In the genomic region with DNA sequence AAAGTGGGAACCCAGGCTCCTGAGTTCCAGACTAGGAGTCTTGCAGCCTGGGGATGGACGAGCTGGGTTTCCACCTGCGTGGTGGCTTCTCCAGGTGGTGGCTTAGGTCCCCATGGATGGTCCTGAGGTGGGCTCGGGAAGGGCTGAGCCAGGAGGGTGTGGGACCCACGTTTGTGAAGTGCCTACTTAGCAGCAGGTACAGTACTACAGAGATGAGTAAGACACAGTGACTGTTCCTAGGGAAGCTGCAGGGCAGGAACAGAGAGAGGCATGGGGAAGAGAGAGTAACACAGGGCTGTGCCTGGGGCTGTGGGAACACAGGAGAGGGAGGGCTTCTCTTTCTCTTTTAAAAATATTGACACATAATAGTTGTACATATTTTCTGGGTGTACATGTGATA, we compare ENCODE assay signal across 23 cellular contexts.
"Had no signal": no experiment of that assay in that cellular context is flagged by ENCODE, and none has a peak within 500 bp of the region (broad histone marks: within the 10 kb centered on the region; RNA-seq: fewer than 3 reads in every experiment).

No MANE protein-coding gene starts in this region.

- H3K4me3 ChIP-seq: colonic mucosa, dorsolateral prefrontal cortex, esophagus muscularis mucosa, gastroesophageal sphincter, left lung, lower lobe of right lung, psoas muscle, right lobe of liver, stomach, thoracic aorta had no signal

- H3K36me3 ChIP-seq: colonic mucosa, esophagus muscularis mucosa, gastroesophageal sphincter, left lung, lower lobe of right lung, right lobe of liver, stomach, thoracic aorta had no signal

- H3K4me3 Mint-ChIP-seq: natural killer cell treated with Interleukin-12 subunit alpha and Interleukin-12 subunit beta and Interleukin-15 and Interleukin-18, amount 100 ng/mL, for 72 hours had no signal

- H3K36me3 Mint-ChIP-seq: natural killer cell treated with Interleukin-12 subunit alpha and Interleukin-12 subunit beta and Interleukin-15 and Interleukin-18, amount 100 ng/mL, for 72 hours had no signal

- H3K27me3 Mint-ChIP-seq: natural killer cell treated with Interleukin-12 subunit alpha and Interleukin-12 subunit beta and Interleukin-15 and Interleukin-18, amount 100 ng/mL, for 72 hours had no signal

- DNase-seq: colonic mucosa; dorsolateral prefrontal cortex; effector CD8-positive, alpha-beta T cell; glutamatergic neuron; islet precursor cell; left lung; lower lobe of right lung; mesenchymal stem cell; midbrain; psoas muscle; retina; stimulated activated CD4-positive, alpha-beta T cell treated with anti-CD3 and anti-CD28 coated beads, Interleukin-2, amount 100 ng/mL, for 24 hours; stimulated activated CD4-positive, alpha-beta T cell treated with anti-CD3 and anti-CD28 coated beads, Interleukin-4, amount 100 ng/mL, for 4 hours; stimulated activated naive CD4-positive, alpha-beta T cell; stomach; substantia nigra; trophoblast cell had no signal

- H3K27me3 ChIP-seq: colonic mucosa, dorsolateral prefrontal cortex, esophagus muscularis mucosa, gastroesophageal sphincter, left lung, right lobe of liver had no signal

- H3K4me1 ChIP-seq: colonic mucosa, psoas muscle, right lobe of liver had no signal

- H3K9me3 Mint-ChIP-seq: natural killer cell treated with Interleukin-12 subunit alpha and Interleukin-12 subunit beta and Interleukin-15 and Interleukin-18, amount 100 ng/mL, for 72 hours had no signal

- H3K27ac ChIP-seq: colonic mucosa, dorsolateral prefrontal cortex, epithelial cell of prostate, esophagus muscularis mucosa, left lung, lower lobe of right lung, psoas muscle, right lobe of liver, stomach, thoracic aorta had no signal

- H3K9me3 ChIP-seq: colonic mucosa, esophagus muscularis mucosa, gastroesophageal sphincter, left lung, lower lobe of right lung, psoas muscle, right lobe of liver, stomach, thoracic aorta had no signal

- ATAC-seq: gastroesophageal sphincter; left lung; lower lobe of right lung; natural killer cell treated with Interleukin-12 subunit alpha and Interleukin-12 subunit beta and Interleukin-15 and Interleukin-18, amount 100 ng/mL, for 72 hours; psoas muscle; right lobe of liver had no signal
